In genomic region chr10:16817125-16818019, GRCh38 we compare ENCODE assay signal across 8 cellular contexts. TPM values are rescaled to one million over a fixed set of nuclear protein-coding genes. Genes with fewer than 3 reads are reported as not detected.
A peak's percentile ranks its signal among the peaks of the same experiment; 100 is the strongest.
DNase-seq lines count a peak whose midpoint lies in the region; ATAC-seq, FAIRE-seq and TF ChIP-seq lines count a peak whose summit lies in the region.

Gene RSU1 (minus strand): TSS chr10:16817424. CDS start chr10:16817081, 343 bp downstream.

- FAIRE-seq in colon (lab: Jason Lieb, UNC) = peak; percentile 92

- H3K4me1 ChIP-seq in BE2C = no peaks in the 10 kb centered on the region

- DNase-seq in BE2C (peak; percentile 99), GM19240 (ENCODE audit: insufficient read length, low spot score) (peak; percentile 86), NCI-H526 (lab: John Stamatoyannopoulos, UW) (peak; percentile 97 to 99), kidney glomerular epithelial cell (lab: John Stamatoyannopoulos, UW) (peak; percentile 100)
- peak; percentile 100 for DNase-seq in activated CD4-positive, alpha-beta T cell treated with anti-CD3 and anti-CD28 coated beads for 48 hours
- peak; percentile 98 to 99 for DNase-seq in stimulated activated CD4-positive, alpha-beta T cell treated with anti-CD3 and anti-CD28 coated beads, Interleukin-1b, Interleukin-23, amount 100 ng/mL, for 1 hour (ENCODE audit: low read depth in 2 of 2)

- ATAC-seq in HG03460 (IDR thresholded peaks at IDR 0.05; ENCODE audit: unreplicated experiment) = peak; percentile 96

- TF ChIP-seq CTCF in BE2C (IDR thresholded peaks at IDR 0.05; ENCODE audit: low read depth, low read length) = no peak

- no peaks in the 10 kb centered on the region; the same call in 1 of the 2 replicates for H3K9me3 ChIP-seq in BE2C

- no peaks in the 10 kb centered on the region for H3K27me3 ChIP-seq in BE2C

- H3K4me3 ChIP-seq in BE2C (ENCODE audit: low read depth, low read length) = peak within 1 kb of the TSS; percentile 92

- no peaks in the 10 kb centered on the region for H3K36me3 ChIP-seq in BE2C

RNA-seq across cellular contexts. Expression of gene RSU1, which starts in this region (rescaled TPM):
- 27.2 TPM for polyA plus RNA-seq in BE2C (2012; ENCODE audit: insufficient read depth, insufficient read length, low read depth)

Comparison
In these comparisons a context has a peak if more than half of its experiments do, and no peak if none do; other contexts are left out.
1. Peak in every context shown above with its lines: DNase-seq, ATAC-seq and H3K4me3 ChIP-seq.